ENCODE assay signal across 9 cellular contexts in genomic region chr2:48419884-48420511, GRCh38. TPM values are rescaled to one million over a fixed set of nuclear protein-coding genes. Genes with fewer than 3 reads are reported as not detected.
A peak's percentile ranks its signal among the peaks of the same experiment; 100 is the strongest.
DNase-seq lines count a peak whose midpoint lies in the region; ATAC-seq and TF ChIP-seq lines count a peak whose summit lies in the region.
"Had no signal": no experiment of that assay in that cellular context is flagged by ENCODE, and none has a peak within 500 bp of the region (broad histone marks: within the 10 kb centered on the region; RNA-seq: fewer than 3 reads in every experiment).

No MANE protein-coding gene starts in this region.

- DNase-seq in activated naive CD4-positive, alpha-beta T cell treated with anti-CD3 and anti-CD28 coated beads, Interleukin-2, amount 50 U/mL, for 72 hours (ENCODE audit: low spot score in 2 of 2): no peak
- DNase-seq in activated naive CD4-positive, alpha-beta T cell treated with anti-CD3 and anti-CD28 coated beads for 36 hours: no peak
- DNase-seq in MCF 10A (ENCODE audit: unreplicated experiment) (no peak), vagina (ENCODE audit: extremely low spot score in 2 of 2) (no peak), HK-2 (ENCODE audit: unreplicated experiment) (no peak), RKO (ENCODE audit: low spot score) (no peak)

- intact Hi-C loops in activated naive CD4-positive, alpha-beta T cell treated with anti-CD3 and anti-CD28 coated beads for 36 hours (cut with micrococcal nuclease): loop anchor here (1.0 to 2.0 kb wide), 6 partner anchors 63 to 637 kb away; partner anchors contain the start of genes FBXO11 and MSH6
- intact Hi-C loops in MCF 10A (cut with micrococcal nuclease) (loop anchor here (5.0 to 10.0 kb wide), 2 partner anchors 563 to 635 kb away; partner anchors contain the start of gene MSH6), vagina (cut with DNase I) (loop anchor here (10.0 kb wide), 1 partner anchor 655 kb away; no protein-coding TSS in a partner anchor)

- no peaks in the 10 kb centered on the region for H3K9me3 Mint-ChIP-seq in activated naive CD4-positive, alpha-beta T cell treated with anti-CD3 and anti-CD28 coated beads, Interleukin-2, amount 50 U/mL, for 72 hours
- no peaks in the 10 kb centered on the region for H3K9me3 Mint-ChIP-seq in activated naive CD4-positive, alpha-beta T cell treated with anti-CD3 and anti-CD28 coated beads for 36 hours
- H3K9me3 Mint-ChIP-seq in MCF 10A (ENCODE audit: unreplicated experiment): no peaks in the 10 kb centered on the region

- H3K27ac ChIP-seq in liver (ENCODE audit: low read depth in 1 of 2, low read length in 2 of 2): peak overlapping the region; percentile 65 to 75
- H3K27ac ChIP-seq in vagina: peak overlapping the region; percentile 29
- H3K27ac ChIP-seq: thyroid gland had no signal

- TF ChIP-seq CTCF in MCF 10A (IDR thresholded peaks at IDR 0.05; ENCODE audit: unreplicated experiment) (no peak), liver (IDR thresholded peaks at IDR 0.05; ENCODE audit: low read depth, low read length, missing input control) (no peak), vagina (IDR thresholded peaks at IDR 0.05) (no peak)

- 68% methylated on average over 23 of the region's 23 CpGs for WGBS in liver

- peak overlapping the region; percentile 48 to 70 for H3K27ac Mint-ChIP-seq in activated naive CD4-positive, alpha-beta T cell treated with anti-CD3 and anti-CD28 coated beads, Interleukin-2, amount 50 U/mL, for 72 hours
- no peak overlapping the region for H3K27ac Mint-ChIP-seq in activated naive CD4-positive, alpha-beta T cell treated with anti-CD3 and anti-CD28 coated beads for 36 hours
- H3K27ac Mint-ChIP-seq in MCF 10A (ENCODE audit: low read depth, unreplicated experiment): peak overlapping the region; percentile 65

- POLR2A ChIA-PET in MCF 10A (lab: Yijun Ruan, JAX): no interaction called here

- H3K4me3 ChIP-seq in liver (ENCODE audit: low read depth in 1 of 3, low read length in 3 of 3) (no peak overlapping the region), vagina (no peak overlapping the region)
- H3K4me3 ChIP-seq: thyroid gland had no signal

- H3K36me3 Mint-ChIP-seq in activated naive CD4-positive, alpha-beta T cell treated with anti-CD3 and anti-CD28 coated beads, Interleukin-2, amount 50 U/mL, for 72 hours: no peaks in the 10 kb centered on the region
- no peaks in the 10 kb centered on the region for H3K36me3 Mint-ChIP-seq in activated naive CD4-positive, alpha-beta T cell treated with anti-CD3 and anti-CD28 coated beads for 36 hours (ENCODE audit: low read depth)
- H3K36me3 Mint-ChIP-seq in MCF 10A (ENCODE audit: insufficient read depth, unreplicated experiment): no peaks in the 10 kb centered on the region

- peaks cover 18 to 56% (median 52%) of the 10 kb centered on the region in 4 donors for H3K4me1 ChIP-seq in liver (ENCODE audit: control insufficient read depth in 4 of 4, insufficient read depth in 4 of 4, low read length in 3 of 4)
- H3K4me1 ChIP-seq in vagina: peaks cover 9% of the 10 kb centered on the region

- H3K27me3 Mint-ChIP-seq in activated naive CD4-positive, alpha-beta T cell treated with anti-CD3 and anti-CD28 coated beads for 36 hours (ENCODE audit: low read depth): no peaks in the 10 kb centered on the region
- H3K27me3 Mint-ChIP-seq in MCF 10A (ENCODE audit: insufficient read depth, unreplicated experiment): no peaks in the 10 kb centered on the region

- H3K9ac ChIP-seq in liver (ENCODE audit: low read depth in 1 of 2, low read length in 2 of 2): no peak overlapping the region

- CTCF ChIA-PET in activated naive CD4-positive, alpha-beta T cell treated with anti-CD3 and anti-CD28 coated beads for 36 hours (lab: Charles Lee): interaction anchor here (0.7 to 1.8 kb wide), 8 partner anchors 10 to 558 kb away, joined by 3 to 5 read pairs (median 4); no protein-coding TSS in a partner anchor
- CTCF ChIA-PET in MCF 10A (lab: Yijun Ruan, JAX): interaction anchor here (0.5 to 1.6 kb wide), 18 partner anchors 10 to 983 kb away, joined by 3 to 6 read pairs (median 3); no protein-coding TSS in a partner anchor

- H3K27me3 ChIP-seq in liver (ENCODE audit: control insufficient read depth in 4 of 4, insufficient read depth in 4 of 4, low read length in 3 of 4) (no peaks in the 10 kb centered on the region), vagina (no peaks in the 10 kb centered on the region)
- H3K27me3 ChIP-seq: thyroid gland had no signal

- no peak for TF ChIP-seq RAD21 in liver (IDR thresholded peaks at IDR 0.05)

- H3K36me3 ChIP-seq in liver (ENCODE audit: control insufficient read depth in 4 of 4, insufficient read depth in 3 of 4, low read depth in 1 of 4, low read length in 3 of 4) (no peaks in the 10 kb centered on the region), vagina (no peaks in the 10 kb centered on the region)
- H3K36me3 ChIP-seq: thyroid gland had no signal

- ATAC-seq in activated naive CD4-positive, alpha-beta T cell treated with anti-CD3 and anti-CD28 coated beads, Interleukin-2, amount 50 U/mL, for 72 hours: no peak
- ATAC-seq in HG03460 (IDR thresholded peaks at IDR 0.05; ENCODE audit: unreplicated experiment): no peak

- no peaks in the 10 kb centered on the region for H3K9me3 ChIP-seq in liver (ENCODE audit: control insufficient read depth in 4 of 4, low read length in 3 of 4)
- no peaks in the 10 kb centered on the region for H3K9me3 ChIP-seq in vagina
- H3K9me3 ChIP-seq: thyroid gland had no signal

- no peak for TF ChIP-seq POLR2A in vagina (IDR thresholded peaks at IDR 0.05)

- peaks cover 27% of the 10 kb centered on the region for H3K4me1 Mint-ChIP-seq in activated naive CD4-positive, alpha-beta T cell treated with anti-CD3 and anti-CD28 coated beads for 36 hours (ENCODE audit: low read depth)
- peaks cover 5% of the 10 kb centered on the region for H3K4me1 Mint-ChIP-seq in MCF 10A (ENCODE audit: insufficient read depth, unreplicated experiment)

- H3K4me3 Mint-ChIP-seq in activated naive CD4-positive, alpha-beta T cell treated with anti-CD3 and anti-CD28 coated beads for 36 hours: no peak overlapping the region
- H3K4me3 Mint-ChIP-seq in MCF 10A (ENCODE audit: unreplicated experiment): no peak overlapping the region

- no TSS peak for BruUV-seq in MCF 10A (replicated peaks; lab: Mats Ljungman, UMichigan)

TF ChIP-seq in liver, 16 proteins besides CTCF, POLR2A, EP300 and RAD21:
- TF ChIP-seq REST (IDR thresholded peaks at IDR 0.05): no peak
- TF ChIP-seq TAF1 (conservative IDR thresholded peaks at IDR 0.05): no peak
- TF ChIP-seq HNF4G (IDR thresholded peaks at IDR 0.05): no peak
- no peak for TF ChIP-seq EGR1 (IDR thresholded peaks at IDR 0.05; ENCODE audit: low read depth in 2 of 2)
- TF ChIP-seq ATF3 (IDR thresholded peaks at IDR 0.05): no peak
- TF ChIP-seq FOXA1 (IDR thresholded peaks at IDR 0.05): no peak
- no peak for TF ChIP-seq FOXA2 (IDR thresholded peaks at IDR 0.05)
- TF ChIP-seq HNF4A (conservative IDR thresholded peaks at IDR 0.05): no peak
- TF ChIP-seq SP1 (IDR thresholded peaks at IDR 0.05): no peak
- no peak for TF ChIP-seq GABPA (IDR thresholded peaks at IDR 0.05 in 1 of 2, conservative IDR thresholded peaks at IDR 0.05 in 1 of 2)

RNA-seq across cellular contexts. Expression of gene PPP1R21, which starts 20.6 kb away (rescaled TPM):
- total RNA-seq in activated naive CD4-positive, alpha-beta T cell treated with anti-CD3 and anti-CD28 coated beads, Interleukin-2, amount 50 U/mL, for 72 hours: 10 to 100 TPM; 20.7 to 36.0 TPM
- 10 to 100 TPM; 14.9 to 16.5 TPM for total RNA-seq in activated naive CD4-positive, alpha-beta T cell treated with anti-CD3 and anti-CD28 coated beads for 36 hours
- 14.8 and 16.2 TPM in 2 replicates for total RNA-seq in MCF 10A (2022)
- total RNA-seq in liver: 10 to 100 TPM; 17.2 to 26.1 TPM
- polyA plus RNA-seq in liver: 10 to 100 TPM in 1 of 2 donors, 1 to 10 TPM in 1; 5.0 to 13.5 TPM
- 15.5 TPM for total RNA-seq in vagina
